Comparison of ENCODE assay signal across 24 cellular contexts in genomic region chr17:60223456-60223855, GRCh38.
"Had no signal": no experiment of that assay in that cellular context is flagged by ENCODE, and none has a peak within 500 bp of the region (broad histone marks: within the 10 kb centered on the region; RNA-seq: fewer than 3 reads in every experiment).

No MANE protein-coding gene starts in this region.

- ATAC-seq: heart left ventricle; mucosa of descending colon; naive thymus-derived CD4-positive, alpha-beta T cell; natural killer cell treated with Interleukin-12 subunit alpha and Interleukin-12 subunit beta and Interleukin-15 and Interleukin-18, amount 100 ng/mL, for 72 hours; right cardiac atrium; sciatic nerve; stimulated activated memory B cell treated with anti-CD40 and anti-IgM and Interleukin-4, amounts not matched to agents 10 μg/mL and 1 μg/mL and 100 μg/mL, for 72 hours; stimulated activated naive CD8-positive, alpha-beta T cell treated with anti-CD3 and anti-CD28 coated beads, Interleukin-15, amount 100 ng/mL, for 72 hours had no signal

- H3K4me3 ChIP-seq: heart left ventricle, left ventricle myocardium inferior, lung, mucosa of descending colon, ovary, skin epidermis, spleen, thoracic aorta, tibial artery, uterus had no signal

- H3K27me3 ChIP-seq: heart left ventricle, ovary, spleen, tibial artery, uterus had no signal

- H3K4me1 ChIP-seq: heart left ventricle, left ventricle myocardium inferior, spleen, tibial artery, uterus had no signal

- DNase-seq: heart left ventricle; islet precursor cell; left ventricle myocardium inferior; midbrain; mucosa of descending colon; naive thymus-derived CD4-positive, alpha-beta T cell; ovary; retina; right cardiac atrium; spleen; stimulated activated CD4-positive, alpha-beta T cell treated with anti-CD3 and anti-CD28 coated beads, Interleukin-1b, Interleukin-23, amount 100 ng/mL, for 48 hours; stimulated activated CD4-positive, alpha-beta T cell treated with anti-CD3 and anti-CD28 coated beads, Interleukin-2, amount 100 ng/mL, for 48 hours; stimulated activated CD4-positive, alpha-beta T cell treated with anti-CD3 and anti-CD28 coated beads, Interleukin-4, amount 100 ng/mL, for 4 hours; stimulated activated CD8-positive, alpha-beta memory T cell treated with anti-CD3 and anti-CD28 coated beads, Interleukin-4, amount 100 ng/mL, for 48 hours; stimulated activated naive CD4-positive, alpha-beta T cell treated with Interleukin-2 at 50 U/mL for 16 hours; stimulated activated naive CD8-positive, alpha-beta T cell treated with anti-CD3 and anti-CD28 coated beads, Interleukin-15, amount 100 ng/mL, for 72 hours; tibial artery; uterus had no signal

- H3K36me3 ChIP-seq: ovary, uterus had no signal

- H3K27ac ChIP-seq: heart left ventricle, left ventricle myocardium inferior, ovary, skin epidermis, spleen, thoracic aorta, tibial artery, uterus had no signal

- H3K9me3 ChIP-seq: heart left ventricle, left ventricle myocardium inferior, mucosa of descending colon, ovary, spleen, thoracic aorta, tibial artery, uterus had no signal
